Comparison of ENCODE assay signal across 8 cellular contexts in genomic region chr17:51000835-51001638, GRCh38.
DNase-seq lines count a peak whose midpoint lies in the region; ATAC-seq, FAIRE-seq and TF ChIP-seq lines count a peak whose summit lies in the region.

No MANE protein-coding gene starts in this region.

- TF ChIP-seq POLR2A in IMR-90 (IDR thresholded peaks at IDR 0.05; ENCODE audit: low read depth, low read length) (no peak), testis (IDR thresholded peaks at IDR 0.05) (no peak)

- H3K14ac ChIP-seq in IMR-90 (replicated peaks; ENCODE audit: low read depth, low read length): no peak overlapping the region

- CTCF ChIA-PET in IMR-90 (lab: Yijun Ruan, JAX): interaction anchor here (0.6 to 3.2 kb wide), 4 partner anchors 54 to 152 kb away, joined by 3 to 12 read pairs (median 5); partner anchors contain the start of gene NME1
- CTCF ChIA-PET in mammary epithelial cell (lab: Charles Lee; ENCODE audit: low non-redundant PET): interaction anchor here (0.5 to 0.7 kb wide), 2 partner anchors 142 to 152 kb away, joined by 3 to 4 read pairs; partner anchors contain the start of gene NME1

- peak; percentile 59 for ATAC-seq in IMR-90 (ENCODE audit: low read depth)
- no peak for ATAC-seq in HG03280 (IDR thresholded peaks at IDR 0.05; ENCODE audit: unreplicated experiment)

- H3K4me1 ChIP-seq in IMR-90 (ENCODE audit: control insufficient read depth, insufficient read depth, low read length) (no peaks in the 10 kb centered on the region), mammary epithelial cell (ENCODE audit: insufficient read depth, low read length) (no peaks in the 10 kb centered on the region), kidney (ENCODE audit: control insufficient read depth in 1 of 2, insufficient read depth in 1 of 2, low read depth in 1 of 2, low read length in 2 of 2) (no peaks in the 10 kb centered on the region), testis (no peaks in the 10 kb centered on the region)

- no peak overlapping the region for H4K8ac ChIP-seq in IMR-90 (ENCODE audit: low read depth in 2 of 2, low read length in 2 of 2)

- H3K4ac ChIP-seq in IMR-90 (ENCODE audit: low read depth, low read length): no peak overlapping the region

- no peak overlapping the region for H2BK15ac ChIP-seq in IMR-90 (ENCODE audit: low read depth, low read length)

- dilution Hi-C loops in IMR-90 (cut with HindIII; ENCODE audit: low sequenced_read_pairs, unreplicated experiment): no loop called here
- dilution Hi-C loops in mammary epithelial cell (cut with HindIII; ENCODE audit: low sequenced_read_pairs): no loop called here

- no peak overlapping the region for H3K27ac ChIP-seq in IMR-90 (ENCODE audit: insufficient read depth, low read length)
- no peak overlapping the region for H3K27ac ChIP-seq in mammary epithelial cell (ENCODE audit: insufficient read depth, low read depth, low read length)
- H3K27ac ChIP-seq in kidney (ENCODE audit: low read depth in 2 of 2, low read length in 2 of 2): no peak overlapping the region
- H3K27ac ChIP-seq in testis: no peak overlapping the region

- H2AFZ ChIP-seq in IMR-90 (replicated peaks; ENCODE audit: low read length, poor library complexity) (no peak overlapping the region), mammary epithelial cell (ENCODE audit: low read depth, low read length) (no peak overlapping the region)

- peak; percentile 76 for TF ChIP-seq RAD21 in IMR-90 (IDR thresholded peaks at IDR 0.05; ENCODE audit: low read length)

- WGBS in IMR-90 (ENCODE audit: extremely low coverage in 2 of 2, insufficient read length in 1 of 2), 2 experiments: no CpG with 5 or more reads among the region's 1 CpG
- WGBS in mammary epithelial cell (ENCODE audit: low coverage, missing lambda C conversion rate): 94% methylated on average over 1 of the region's 1 CpG
- WGBS in testis, 2 donors: 80 to 94% methylated on average over 1 of the region's 1 CpG

- H3K56ac ChIP-seq in IMR-90 (ENCODE audit: extremely low read depth, insufficient read depth, low read length): no peak overlapping the region

- no peak overlapping the region for H2BK20ac ChIP-seq in IMR-90 (ENCODE audit: low read depth, low read length)

- peak; percentile 63 for TF ChIP-seq CTCF in IMR-90 (conservative IDR thresholded peaks at IDR 0.05; ENCODE audit: low read depth, low read length)
- TF ChIP-seq CTCF in mammary epithelial cell (conservative IDR thresholded peaks at IDR 0.05 in 1 of 2, IDR thresholded peaks at IDR 0.05 in 1 of 2; ENCODE audit: extremely low read depth in 1 of 2, insufficient read depth in 1 of 2, low read depth in 1 of 2, low read length in 2 of 2): peak; percentile 39 to 45
- peak; percentile 43 for TF ChIP-seq CTCF in kidney (IDR thresholded peaks at IDR 0.05; ENCODE audit: borderline replicate concordance, extremely low read depth, insufficient read depth)
- TF ChIP-seq CTCF in testis (IDR thresholded peaks at IDR 0.05): peak; percentile 37 to 53 (median 44)

- POLR2A ChIA-PET in IMR-90 (lab: Charles Lee; ENCODE audit: unreplicated experiment): no interaction called here

- in situ Hi-C loops in IMR-90 (cut with MboI; ENCODE audit: low sequenced_read_pairs) (loop anchor here (5.0 kb wide), 1 partner anchor 151 kb away; the partner anchor contains the start of gene NME1), mammary epithelial cell (cut with MboI; ENCODE audit: low sequenced_read_pairs in 2 of 2) (loop anchor here (10.0 kb wide), 1 partner anchor 154 kb away; the partner anchor contains the start of gene NME1 (in 2 of the 2))

- DNase-seq in EH (ENCODE audit: low read depth): peak; percentile 76
- peak; percentile 78 for DNase-seq in IMR-90
- peak; percentile 8 to 66 for DNase-seq in NOMO-1 (lab: John Stamatoyannopoulos, UW; ENCODE audit: unreplicated experiment in 2 of 2)
- DNase-seq in mammary epithelial cell: peak; percentile 44
- no peak for DNase-seq in kidney
- no peak for DNase-seq in testis
- DNase-seq in ecto neural progenitor cell (ENCODE audit: low spot score): no peak

- no peak overlapping the region for H4K91ac ChIP-seq in IMR-90 (ENCODE audit: insufficient read depth, low read depth, low read length)

- H3K9me3 ChIP-seq in IMR-90 (ENCODE audit: control insufficient read depth, insufficient read depth, low read length) (no peaks in the 10 kb centered on the region), mammary epithelial cell (replicated peaks; ENCODE audit: insufficient read depth, low read length) (no peaks in the 10 kb centered on the region), kidney (ENCODE audit: control insufficient read depth in 1 of 2, low read length in 2 of 2) (no peaks in the 10 kb centered on the region), testis (no peaks in the 10 kb centered on the region)

- BruUV-seq in IMR-90 (replicated peaks; lab: Mats Ljungman, UMichigan) (no TSS peak), mammary epithelial cell (replicated peaks; lab: Mats Ljungman, UMichigan) (no TSS peak)

- H3K4me2 ChIP-seq in IMR-90 (ENCODE audit: low read depth, low read length): no peak overlapping the region
- no peak overlapping the region for H3K4me2 ChIP-seq in mammary epithelial cell (ENCODE audit: insufficient read depth, low read depth, low read length)

- intact Hi-C loops in IMR-90 (cut with micrococcal nuclease): loop anchor here (1.0 kb wide), 2 partner anchors 55 to 152 kb away; partner anchors contain the start of gene NME1
- intact Hi-C loops in mammary epithelial cell (cut with micrococcal nuclease): loop anchor here (1.0 kb wide), 2 partner anchors 55 to 152 kb away; partner anchors contain the start of gene NME1
- intact Hi-C loops in kidney (cut with DNase I): loop anchor here (10.0 kb wide), 1 partner anchor 144 kb away; no protein-coding TSS in a partner anchor
- intact Hi-C loops in testis (cut with DNase I; ENCODE audit: low total_unique reads): loop anchor here (10.0 kb wide), 1 partner anchor 154 kb away; the partner anchor contains the start of gene NME1

- peaks cover 23% of the 10 kb centered on the region for H3K36me3 ChIP-seq in IMR-90 (ENCODE audit: control insufficient read depth, insufficient read depth, low read length)
- H3K36me3 ChIP-seq in mammary epithelial cell (ENCODE audit: insufficient read depth, low read length): peaks cover 36% of the 10 kb centered on the region
- H3K36me3 ChIP-seq in kidney (ENCODE audit: control insufficient read depth in 1 of 2, insufficient read depth in 2 of 2, low read length in 2 of 2): peaks cover 18 to 50% of the 10 kb centered on the region in 2 donors
- H3K36me3 ChIP-seq in testis (ENCODE audit: low read depth, missing control alignments): no peaks in the 10 kb centered on the region

- no peak overlapping the region for H2AK5ac ChIP-seq in IMR-90 (ENCODE audit: low read depth, low read length)

- peaks cover 0 to 3% of the 10 kb centered on the region in 2 experiments; a peak in 2 of 4 replicates for H3K79me1 ChIP-seq in IMR-90 (ENCODE audit: low read depth in 1 of 2, low read length in 2 of 2)

- no peaks in the 10 kb centered on the region for H3K27me3 ChIP-seq in IMR-90 (ENCODE audit: control insufficient read depth, insufficient read depth, low read length)
- no peaks in the 10 kb centered on the region for H3K27me3 ChIP-seq in mammary epithelial cell (ENCODE audit: insufficient read depth, low read length)
- H3K27me3 ChIP-seq in testis: no peaks in the 10 kb centered on the region

- peak; percentile 70 for FAIRE-seq in kidney (lab: Jason Lieb, UNC)

- H2BK120ac ChIP-seq in IMR-90 (ENCODE audit: low read depth, low read length): no peak overlapping the region

- H3K9me1 ChIP-seq in IMR-90 (ENCODE audit: insufficient read depth, low read length): no peaks in the 10 kb centered on the region

- no peak overlapping the region for H3K18ac ChIP-seq in IMR-90 (ENCODE audit: low read depth, low read length)

- H2AK9ac ChIP-seq in IMR-90 (replicated peaks; ENCODE audit: low read depth, low read length, poor library complexity): no peak overlapping the region

- no peak overlapping the region for H3K23ac ChIP-seq in IMR-90 (ENCODE audit: low read depth, low read length)

- peaks cover 2% of the 10 kb centered on the region for H3K79me2 ChIP-seq in mammary epithelial cell (ENCODE audit: insufficient read depth, low read length)

- H3K4me3 ChIP-seq in IMR-90 (ENCODE audit: insufficient read depth, low read depth, low read length) (no peak overlapping the region), mammary epithelial cell (replicated peaks in 1 of 3; ENCODE audit: insufficient read depth in 1 of 3, low read depth in 2 of 3, low read length in 3 of 3) (no peak overlapping the region), kidney (ENCODE audit: low read length in 2 of 2) (no peak overlapping the region), testis (no peak overlapping the region)

- no peak overlapping the region for H4K5ac ChIP-seq in IMR-90 (ENCODE audit: low read depth, low read length)

- H4K20me1 ChIP-seq in IMR-90 (ENCODE audit: insufficient read depth, low read length) (no peaks in the 10 kb centered on the region), mammary epithelial cell (ENCODE audit: insufficient read depth, low read length) (no peaks in the 10 kb centered on the region)

- H3K9ac ChIP-seq in IMR-90 (ENCODE audit: low read depth, low read length) (no peak overlapping the region), mammary epithelial cell (ENCODE audit: insufficient read depth, low read length) (no peak overlapping the region), kidney (ENCODE audit: low read length in 2 of 2) (no peak overlapping the region)

- no peak overlapping the region for H2BK5ac ChIP-seq in IMR-90 (ENCODE audit: low read depth, low read length, poor library complexity, severe bottlenecking)

TF ChIP-seq in IMR-90, 13 proteins besides CTCF, POLR2A, EP300 and RAD21 (continues in another document):
- TF ChIP-seq FOS (IDR thresholded peaks at IDR 0.05; ENCODE audit: low read depth, low read length) (no peak), USF2 (IDR thresholded peaks at IDR 0.05; ENCODE audit: low read depth, low read length) (no peak), RCOR1 (IDR thresholded peaks at IDR 0.05; ENCODE audit: insufficient replicate concordance, low read length) (no peak), CHD1 (IDR thresholded peaks at IDR 0.05; ENCODE audit: low read depth, low read length) (no peak), BHLHE40 (IDR thresholded peaks at IDR 0.05; ENCODE audit: low read depth, low read length) (no peak), SMC3 (IDR thresholded peaks at IDR 0.05; ENCODE audit: low read depth, low read length) (peak; percentile 82)

Comparison
In these comparisons a context has a peak if more than half of its experiments do, and no peak if none do; other contexts are left out.
1. DNase-seq: peak in EH (single experiment), IMR-90 (single experiment), NOMO-1 (2 of 2) and mammary epithelial cell (single experiment); none in kidney (single experiment), testis (single experiment) and ecto neural progenitor cell (single experiment).
2. Peak in every context shown above with its lines, with median percentiles within 50 percentile points of each other: CTCF ChIP-seq.